ENCODE assay signal across 22 cellular contexts in genomic region chr14:79730911-79731310, GRCh38.
DNase-seq lines count a peak whose midpoint lies in the region; ATAC-seq and TF ChIP-seq lines count a peak whose summit lies in the region.
"Had no signal": no experiment of that assay in that cellular context is flagged by ENCODE, and none has a peak within 500 bp of the region (broad histone marks: within the 10 kb centered on the region; RNA-seq: fewer than 3 reads in every experiment).

No MANE protein-coding gene starts in this region.

- H4K20me1 ChIP-seq in MM.1S (ENCODE audit: insufficient read depth, low read length) = no peaks in the 10 kb centered on the region
- H4K20me1 ChIP-seq in osteoblast (ENCODE audit: insufficient read depth, low read length) = no peaks in the 10 kb centered on the region

- no peak overlapping the region for H3K4me3 ChIP-seq in GM12865 (ENCODE audit: low read depth, low read length)
- H3K4me3 ChIP-seq in MM.1S (ENCODE audit: low read length) = no peak overlapping the region
- H3K4me3 ChIP-seq in choroid plexus epithelial cell (ENCODE audit: low read depth, low read length) = no peak overlapping the region
- H3K4me3 ChIP-seq in osteoblast (ENCODE audit: insufficient read depth, low read length) = no peak overlapping the region
- no peak overlapping the region for H3K4me3 ChIP-seq in MG63
- H3K4me3 ChIP-seq: ascending aorta, gastrocnemius medialis, stomach, upper lobe of left lung had no signal

- no peak for ATAC-seq in GM19395 (IDR thresholded peaks at IDR 0.05; ENCODE audit: unreplicated experiment)
- ATAC-seq: gastrocnemius medialis, sciatic nerve had no signal

- peak overlapping the region; percentile 34; the same call in 1 of the 2 replicates for H3K27ac ChIP-seq in MM.1S (ENCODE audit: low read length)
- no peak overlapping the region for H3K27ac ChIP-seq in osteoblast (ENCODE audit: low read depth, low read length)
- H3K27ac ChIP-seq: ascending aorta, gastrocnemius medialis, stomach, upper lobe of left lung, VCaP had no signal

- H3K36me3 ChIP-seq in MM.1S (replicated peaks; ENCODE audit: insufficient read depth, low read length) (no peaks in the 10 kb centered on the region), osteoblast (ENCODE audit: insufficient read depth, low read length) (no peaks in the 10 kb centered on the region), MG63 (no peaks in the 10 kb centered on the region)
- H3K36me3 ChIP-seq: ascending aorta, gastrocnemius medialis, stomach, upper lobe of left lung had no signal

- H3K27me3 ChIP-seq in MM.1S (replicated peaks; ENCODE audit: insufficient read depth, low read length) (no peaks in the 10 kb centered on the region), osteoblast (ENCODE audit: insufficient read depth, low read length) (no peaks in the 10 kb centered on the region), MG63 (no peaks in the 10 kb centered on the region)
- H3K27me3 ChIP-seq: ascending aorta, gastrocnemius medialis, stomach, upper lobe of left lung had no signal

- H3K9me2 ChIP-seq in MM.1S (replicated peaks; ENCODE audit: insufficient read depth, low read length) = no peaks in the 10 kb centered on the region

- H3F3A ChIP-seq in MM.1S (ENCODE audit: insufficient read depth, low read length) = no peaks in the 10 kb centered on the region

- H3K79me2 ChIP-seq in MM.1S (ENCODE audit: low read length) (no peaks in the 10 kb centered on the region), osteoblast (ENCODE audit: insufficient read depth, low read length) (no peaks in the 10 kb centered on the region)

- H3K9ac ChIP-seq in MM.1S (ENCODE audit: low read length) = no peak overlapping the region

- no peak overlapping the region for H2AFZ ChIP-seq in MM.1S (ENCODE audit: low read length)
- H2AFZ ChIP-seq in osteoblast (ENCODE audit: low read length) = no peak overlapping the region

- DNase-seq in GM12865 (ENCODE audit: low read depth) = peak; percentile 15
- DNase-seq in MM.1S = peak; percentile 52
- DNase-seq in choroid plexus epithelial cell (ENCODE audit: low read depth) = peak; percentile 55
- DNase-seq in osteoblast (ENCODE audit: insufficient read length, low spot score, missing footprints) = peak; percentile 65
- no peak for DNase-seq in NCI-H146 treated with DMSO at 0.1 percent for 48 hours (lab: John Stamatoyannopoulos, UW; ENCODE audit: unreplicated experiment)
- no peak for DNase-seq in GDM1 (lab: John Stamatoyannopoulos, UW)
- DNase-seq in MG63 = no peak
- DNase-seq: activated CD4-positive, alpha-beta T cell treated with anti-CD3 and anti-CD28 coated beads, Interleukin-2, amount 50 U/mL, for 48 hours; activated naive CD4-positive, alpha-beta T cell treated with anti-CD3 and anti-CD28 coated beads for 36 hours; activated T-cell treated with anti-CD3 and anti-CD28 coated beads, Interleukin-2, amount 50 U/mL, for 1 hour; DMS79; gastrocnemius medialis; NCI-H2081; NCI-H524; Right ventricle myocardium superior; stimulated activated CD4-positive, alpha-beta T cell treated with anti-CD3 and anti-CD28 coated beads, Interleukin-1b, Interleukin-23, amount 100 ng/mL, for 48 hours; stomach; upper lobe of left lung had no signal

- TF ChIP-seq CTCF in GM12865 (IDR thresholded peaks at IDR 0.05; ENCODE audit: insufficient read depth, low read depth, low read length, missing control alignments) (no peak), MM.1S (IDR thresholded peaks at IDR 0.05; ENCODE audit: low read length) (no peak), choroid plexus epithelial cell (conservative IDR thresholded peaks at IDR 0.05; ENCODE audit: low read depth, low read length) (no peak), osteoblast (IDR thresholded peaks at IDR 0.05; ENCODE audit: extremely low read depth, low read depth, low read length) (no peak)

- H3K4me2 ChIP-seq in MM.1S (ENCODE audit: low read depth, low read length) (peak overlapping the region; percentile 32; the same call in 1 of the 2 replicates), osteoblast (ENCODE audit: insufficient read depth, low read length) (no peak overlapping the region)

- H3K9me3 ChIP-seq in MM.1S (replicated peaks; ENCODE audit: insufficient read depth, low read length) (no peaks in the 10 kb centered on the region), osteoblast (ENCODE audit: low read depth, low read length) (no peaks in the 10 kb centered on the region), MG63 (no peaks in the 10 kb centered on the region)
- H3K9me3 ChIP-seq: ascending aorta, gastrocnemius medialis had no signal

- H3K4me1 ChIP-seq in MM.1S (ENCODE audit: low read length) = 0 out of 2 replicates have a peak, but pooled peaks cover 10% of the 10 kb centered on the region
- no peaks in the 10 kb centered on the region for H3K4me1 ChIP-seq in osteoblast (ENCODE audit: insufficient read depth, low read length)
- H3K4me1 ChIP-seq: ascending aorta, gastrocnemius medialis, stomach had no signal

Comparison
In these comparisons a context has a peak if more than half of its experiments do, and no peak if none do; other contexts are left out.
1. DNase-seq: peak in GM12865 (single experiment), MM.1S (single experiment), choroid plexus epithelial cell (single experiment) and osteoblast (single experiment); none in NCI-H146 treated with DMSO at 0.1 percent for 48 hours (single experiment), GDM1 (single experiment) and MG63 (single experiment).